19 cellular contexts compared by ENCODE assay signal in the genomic region with DNA sequence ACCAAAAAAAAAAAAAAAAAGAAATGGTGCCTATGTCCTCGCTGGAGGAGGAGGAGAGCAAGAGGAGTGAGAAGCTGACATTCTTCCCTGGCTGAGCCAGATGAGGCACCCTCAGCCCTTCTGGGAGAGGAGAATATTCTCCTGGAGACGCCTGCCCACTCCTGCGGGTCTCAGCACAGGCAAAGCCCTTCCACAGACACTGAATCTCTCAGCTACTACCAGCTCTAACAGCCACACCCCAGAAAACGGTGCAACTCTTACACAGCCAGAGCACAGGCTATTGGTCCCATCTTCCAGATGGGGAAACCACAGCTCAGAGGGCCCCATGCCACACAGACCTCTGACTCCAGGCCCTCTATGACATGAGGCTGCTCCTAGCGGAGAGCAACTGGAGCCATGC. TPM values are rescaled to one million over a fixed set of nuclear protein-coding genes. Genes with fewer than 3 reads are reported as not detected.
DNase-seq lines count a peak whose midpoint lies in the region; ATAC-seq and TF ChIP-seq lines count a peak whose summit lies in the region.
"Had no signal": no experiment of that assay in that cellular context is flagged by ENCODE, and none has a peak within 500 bp of the region (broad histone marks: within the 10 kb centered on the region; RNA-seq: fewer than 3 reads in every experiment).

No MANE protein-coding gene starts in this region.

- no peak overlapping the region for H3K23ac ChIP-seq in neuronal stem cell (ENCODE audit: low read depth, low read length, poor library complexity)

- peaks cover 88% of the 10 kb centered on the region for H3K36me3 ChIP-seq in SJSA1
- no peaks in the 10 kb centered on the region for H3K36me3 ChIP-seq in neuronal stem cell (replicated peaks in 1 of 2; ENCODE audit: control insufficient read depth in 2 of 2, insufficient read depth in 2 of 2, low read length in 2 of 2)
- H3K36me3 ChIP-seq in tibial artery: peaks cover 32 to 40% (median 40%) of the 10 kb centered on the region in 3 donors
- H3K36me3 ChIP-seq: BLaER1 treated with 17β-estradiol and CSF1 and Interleukin-3, amounts not matched to agents 10 nM and 100 nM; Peyer's patch had no signal

- no peak for ATAC-seq in GM21737 (IDR thresholded peaks at IDR 0.05; ENCODE audit: unreplicated experiment)
- ATAC-seq: CD8-positive, alpha-beta T cell had no signal

- H2BK5ac ChIP-seq in neuronal stem cell (ENCODE audit: low read length): no peak overlapping the region

- H3K4me3 ChIP-seq in SJSA1: no peak overlapping the region
- peak overlapping the region; percentile 87 for H3K4me3 ChIP-seq in coronary artery
- no peak overlapping the region for H3K4me3 ChIP-seq in neuronal stem cell (ENCODE audit: low read length in 2 of 2)
- H3K4me3 ChIP-seq in tibial artery: peak overlapping the region; percentile 1 to 74
- H3K4me3 ChIP-seq: BLaER1 treated with 17β-estradiol and CSF1 and Interleukin-3, amounts not matched to agents 10 nM and 100 nM; Peyer's patch had no signal

- 0 out of 2 replicates have a peak overlapping the region, but pooled peaks have one; percentile 30 for H3K27ac ChIP-seq in SJSA1
- peak overlapping the region; percentile 95 to 100 for H3K27ac ChIP-seq in coronary artery
- H3K27ac ChIP-seq in neuronal stem cell (replicated peaks; ENCODE audit: low read length): no peak overlapping the region
- peak overlapping the region; percentile 95 to 99 for H3K27ac ChIP-seq in tibial artery
- H3K27ac ChIP-seq: BLaER1 treated with 17β-estradiol and CSF1 and Interleukin-3, amounts not matched to agents 10 nM and 100 nM had no signal

- no peaks in the 10 kb centered on the region for H3K79me1 ChIP-seq in neuronal stem cell (ENCODE audit: low read depth, low read length)

- H3K27me3 Mint-ChIP-seq in T-helper 2 cell treated with Interferon-gamma antibody and Interleukin-4, amounts not matched to agents 5 μg/mL and 100 μg/mL, for 36 hours (ENCODE audit: low read depth): peaks cover 22% of the 10 kb centered on the region

- H3K4ac ChIP-seq in neuronal stem cell (ENCODE audit: low read length): no peak overlapping the region

- no peaks in the 10 kb centered on the region for H3K36me3 Mint-ChIP-seq in T-helper 2 cell treated with Interferon-gamma antibody and Interleukin-4, amounts not matched to agents 5 μg/mL and 100 μg/mL, for 36 hours (ENCODE audit: low read depth)
- H3K36me3 Mint-ChIP-seq: CD8-positive, alpha-beta T cell had no signal

- H3K4me1 ChIP-seq in SJSA1 (replicated peaks) (peaks cover 84% of the 10 kb centered on the region), neuronal stem cell (ENCODE audit: control insufficient read depth in 2 of 2, insufficient read depth in 1 of 2, low read depth in 1 of 2, low read length in 2 of 2) (peaks cover 8 to 15% of the 10 kb centered on the region in 2 donors), tibial artery (peaks cover 0 to 84% (median 69%) of the 10 kb centered on the region in 4 donors)

- no peak overlapping the region for H3K4me3 Mint-ChIP-seq in T-helper 2 cell treated with Interferon-gamma antibody and Interleukin-4, amounts not matched to agents 5 μg/mL and 100 μg/mL, for 36 hours
- H3K4me3 Mint-ChIP-seq: CD8-positive, alpha-beta T cell had no signal

- H3K9me3 ChIP-seq in SJSA1 (replicated peaks) (no peaks in the 10 kb centered on the region), neuronal stem cell (replicated peaks in 1 of 2; ENCODE audit: control insufficient read depth in 2 of 2, insufficient read depth in 1 of 2, low read depth in 1 of 2, low read length in 2 of 2) (peaks cover 0 to 2% of the 10 kb centered on the region in 2 donors), tibial artery (no peaks in the 10 kb centered on the region)
- H3K9me3 ChIP-seq: BLaER1 treated with 17β-estradiol and CSF1 and Interleukin-3, amounts not matched to agents 10 nM and 100 nM; Peyer's patch had no signal

- H3K4me1 Mint-ChIP-seq in T-helper 2 cell treated with Interferon-gamma antibody and Interleukin-4, amounts not matched to agents 5 μg/mL and 100 μg/mL, for 36 hours (ENCODE audit: low read depth): peaks cover 2% of the 10 kb centered on the region

- H2BK12ac ChIP-seq in neuronal stem cell (ENCODE audit: low read length): no peak overlapping the region

- no peak overlapping the region for H3K9ac ChIP-seq in neuronal stem cell (ENCODE audit: low read depth, low read length, poor library complexity)
- H3K9ac ChIP-seq: BLaER1 treated with 17β-estradiol and CSF1 and Interleukin-3, amounts not matched to agents 10 nM and 100 nM had no signal

- no peaks in the 10 kb centered on the region for H3K9me3 Mint-ChIP-seq in T-helper 2 cell treated with Interferon-gamma antibody and Interleukin-4, amounts not matched to agents 5 μg/mL and 100 μg/mL, for 36 hours
- H3K9me3 Mint-ChIP-seq: CD8-positive, alpha-beta T cell had no signal

- DNase-seq in SJSA1 (ENCODE audit: low read depth in 1 of 2, low spot score in 2 of 2): no peak
- no peak for DNase-seq in coronary artery (ENCODE audit: low spot score)
- no peak for DNase-seq in neuronal stem cell (ENCODE audit: low spot score)
- DNase-seq in tibial artery: peak in 1 of 2 donors; percentile 72
- DNase-seq in T-helper 2 cell treated with Interferon-gamma antibody and Interleukin-4, amounts not matched to agents 5 μg/mL and 100 μg/mL, for 36 hours (ENCODE audit: low spot score): no peak
- no peak for DNase-seq in RPMI8226
- DNase-seq in NCI-H510A treated with DMSO at 0.1 percent for 48 hours (lab: John Stamatoyannopoulos, UW): no peak
- DNase-seq: Calu3; CD8-positive, alpha-beta T cell; KBM-7; NCI-H1105; NCI-H2081; NCI-H446 treated with DMSO at 0.1 percent for 48 hours; NK-92 treated with Interleukin-12 subunit alpha and Interleukin-12 subunit beta, amount 100 ng/mL, for 24 hours; Peyer's patch; SHP77 had no signal

- no peak overlapping the region for H4K8ac ChIP-seq in neuronal stem cell (ENCODE audit: low read depth, low read length)

- no peak overlapping the region for H4K91ac ChIP-seq in neuronal stem cell (ENCODE audit: low read depth, low read length, poor library complexity)

- no peak overlapping the region for H2BK120ac ChIP-seq in neuronal stem cell (ENCODE audit: low read depth, low read length)

- H3K14ac ChIP-seq in neuronal stem cell (ENCODE audit: low read length): no peak overlapping the region

- no peak overlapping the region for H3K27ac Mint-ChIP-seq in T-helper 2 cell treated with Interferon-gamma antibody and Interleukin-4, amounts not matched to agents 5 μg/mL and 100 μg/mL, for 36 hours
- H3K27ac Mint-ChIP-seq: CD8-positive, alpha-beta T cell had no signal

- no peak overlapping the region for H2AK5ac ChIP-seq in neuronal stem cell (ENCODE audit: low read depth, low read length)

- intact Hi-C loops in tibial artery (cut with DNase I; ENCODE audit: low total_unique reads): no loop called here

- no peak overlapping the region for H2BK15ac ChIP-seq in neuronal stem cell (ENCODE audit: low read length)

- TF ChIP-seq CTCF in coronary artery (IDR thresholded peaks at IDR 0.05): no peak
- no peak for TF ChIP-seq CTCF in tibial artery (IDR thresholded peaks at IDR 0.05)

- WGBS in neuronal stem cell (ENCODE audit: extremely low coverage in 2 of 2, insufficient read length in 2 of 2, insufficient replicate concordance in 1 of 2), 2 donors: no CpG with 5 or more reads among the region's 5 CpGs

- no peak overlapping the region for H3K4me2 ChIP-seq in neuronal stem cell (ENCODE audit: insufficient read depth, low read length, poor library complexity, severe bottlenecking)
- H3K4me2 ChIP-seq: BLaER1 treated with 17β-estradiol and CSF1 and Interleukin-3, amounts not matched to agents 10 nM and 100 nM had no signal

- no peak overlapping the region for H2AFZ ChIP-seq in neuronal stem cell (ENCODE audit: low read length)

- peak overlapping the region; percentile 32 for H3K18ac ChIP-seq in neuronal stem cell (ENCODE audit: low read length)

- H3K27me3 ChIP-seq in SJSA1 (replicated peaks): no peaks in the 10 kb centered on the region
- peaks cover 0 to 19% (median 0%) of the 10 kb centered on the region in 3 experiments for H3K27me3 ChIP-seq in neuronal stem cell (ENCODE audit: control insufficient read depth in 3 of 3, insufficient read depth in 3 of 3, low read depth in 1 of 3, low read length in 3 of 3)
- H3K27me3 ChIP-seq in tibial artery: no peaks in the 10 kb centered on the region

RNA-seq across cellular contexts. Expression of a gene that starts 5.7 kb away (rescaled TPM):
- total RNA-seq in SJSA1 (2014; rRNA removed; shearing (Covaris generic)): 175 and 181 TPM in 2 replicates
- 4.1 TPM for polyA plus RNA-seq in neuronal stem cell (2013, experiment 1 of 2)
- 4.2 TPM for polyA plus RNA-seq in neuronal stem cell (2013, experiment 2 of 2)
- total RNA-seq: CD8-positive, alpha-beta T cell had no signal

RNA-seq across cellular contexts. Expression of a gene that starts 14.5 kb away (rescaled TPM):
- not detected in 2 replicates for total RNA-seq in SJSA1 (2014; rRNA removed; shearing (Covaris generic))
- polyA plus RNA-seq in neuronal stem cell (2013, experiment 1 of 2): 0.01 TPM
- not detected for polyA plus RNA-seq in neuronal stem cell (2013, experiment 2 of 2)
- total RNA-seq: Calu3; CD8-positive, alpha-beta T cell; H1 had no signal
- polyA plus RNA-seq: H1 had no signal

RNA-seq across cellular contexts. Expression of a gene that starts 16.9 kb away (rescaled TPM):
- total RNA-seq in SJSA1 (2014; rRNA removed; shearing (Covaris generic)): 1.1 TPM in 1 of 2 replicates, not detected in the other
- not detected for polyA plus RNA-seq in neuronal stem cell (2013, experiment 1 of 2)
- not detected for polyA plus RNA-seq in neuronal stem cell (2013, experiment 2 of 2)
- total RNA-seq: Calu3; CD8-positive, alpha-beta T cell; H1 had no signal
- polyA plus RNA-seq: H1 had no signal

RNA-seq across cellular contexts. Expression of a gene that starts 32.6 kb away (rescaled TPM):
- 22.1 and 30.4 TPM in 2 replicates for total RNA-seq in SJSA1 (2014; rRNA removed; shearing (Covaris generic))
- polyA plus RNA-seq in neuronal stem cell (2013, experiment 1 of 2): 14.3 TPM
- polyA plus RNA-seq in neuronal stem cell (2013, experiment 2 of 2): 14.6 TPM

RNA-seq across cellular contexts. Expression of a gene that starts 52.9 kb away (rescaled TPM):
- total RNA-seq in SJSA1 (2014; rRNA removed; shearing (Covaris generic)): 0.38 and 0.87 TPM in 2 replicates
- 1.0 TPM for polyA plus RNA-seq in neuronal stem cell (2013, experiment 1 of 2)
- polyA plus RNA-seq in neuronal stem cell (2013, experiment 2 of 2): 0.91 TPM

Comparison
In these comparisons a context has a peak if more than half of its experiments do, and no peak if none do; other contexts are left out.
1. H3K4me3 ChIP-seq: peak in coronary artery (single experiment) and tibial artery (2 of 2); none in SJSA1 (single experiment) and neuronal stem cell (0 of 2).